27 cellular contexts compared by ENCODE assay signal in the genomic region with DNA sequence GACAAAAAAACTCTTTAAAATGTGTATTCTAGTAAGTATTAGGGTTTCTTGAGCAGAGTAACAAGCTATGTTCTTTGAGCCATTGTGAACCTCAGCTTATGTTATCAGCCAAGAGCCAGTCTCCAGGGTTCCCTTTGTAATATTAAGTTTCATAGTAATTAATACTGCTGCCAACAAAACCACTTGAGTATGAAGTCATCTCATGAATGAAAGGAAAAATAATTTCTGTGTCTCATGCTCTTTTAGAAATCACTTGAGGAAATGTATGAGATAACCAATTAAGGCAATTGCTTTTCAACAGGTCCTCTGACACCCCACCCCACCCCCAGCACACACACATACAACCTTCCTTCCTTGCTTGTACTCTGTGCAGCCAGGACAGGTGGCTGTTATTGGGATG. TPM values are rescaled to one million over a fixed set of nuclear protein-coding genes. Genes with fewer than 3 reads are reported as not detected.
DNase-seq lines count a peak whose midpoint lies in the region; ATAC-seq and TF ChIP-seq lines count a peak whose summit lies in the region.
"Had no signal": no experiment of that assay in that cellular context is flagged by ENCODE, and none has a peak within 500 bp of the region (broad histone marks: within the 10 kb centered on the region; RNA-seq: fewer than 3 reads in every experiment).

No MANE protein-coding gene starts in this region.

- no peaks in the 10 kb centered on the region for H3K27me3 ChIP-seq in left ventricle myocardium inferior (ENCODE audit: low read depth)
- no peaks in the 10 kb centered on the region for H3K27me3 ChIP-seq in aorta (ENCODE audit: control insufficient read depth in 1 of 2, insufficient read depth in 2 of 2, low read length in 1 of 2)
- H3K27me3 ChIP-seq: SJSA1, thyroid gland had no signal

- H3K36me3 ChIP-seq in left ventricle myocardium inferior, result no peaks in the 10 kb centered on the region
- no peaks in the 10 kb centered on the region for H3K36me3 ChIP-seq in aorta (ENCODE audit: control insufficient read depth in 1 of 2, insufficient read depth in 2 of 2, low read length in 1 of 2)
- H3K36me3 ChIP-seq: SJSA1, thyroid gland, WERI-Rb-1 had no signal

- intact Hi-C loops in Right ventricle myocardium superior (cut with DNase I), result no loop called here
- intact Hi-C loops in left ventricle myocardium inferior (cut with micrococcal nuclease), result no loop called here
- intact Hi-C loops in aorta (cut with DNase I), result no loop called here

- ATAC-seq in Right ventricle myocardium superior (ENCODE audit: poor library complexity) (peak; percentile 81), aorta (ENCODE audit: low FRiP score) (peak; percentile 79), HG03460 (IDR thresholded peaks at IDR 0.05; ENCODE audit: unreplicated experiment) (no peak)
- ATAC-seq: effector memory CD8-positive, alpha-beta T cell; GM23338; naive thymus-derived CD8-positive, alpha-beta T cell; PC-3; stimulated activated naive B cell treated with anti-CD40 and anti-IgM and Interleukin-4, amounts not matched to agents 10 μg/mL and 1 μg/mL and 100 μg/mL, for 72 hours had no signal

- no peak overlapping the region for H3K27ac ChIP-seq in left ventricle myocardium inferior (replicated peaks)
- no peak overlapping the region for H3K27ac ChIP-seq in aorta (ENCODE audit: low read depth in 1 of 2, low read length in 2 of 2)
- H3K27ac ChIP-seq: SJSA1, thyroid gland, WERI-Rb-1 had no signal

- DNase-seq in Right ventricle myocardium superior, result no peak
- no peak for DNase-seq in left ventricle myocardium inferior
- DNase-seq in NCI-H2171 (lab: John Stamatoyannopoulos, UW), result peak; percentile 71
- peak; percentile 44 for DNase-seq in choroid plexus epithelial cell (ENCODE audit: low read depth)
- no peak for DNase-seq in aorta
- no peak for DNase-seq in RPMI8226
- no peak for DNase-seq in NCI-H526 (lab: John Stamatoyannopoulos, UW)
- DNase-seq: activated CD4-positive, alpha-beta T cell treated with anti-CD3 and anti-CD28 coated beads, Interleukin-2, amount 50 U/mL, for 4 hours; amygdala; CD4-positive, CD25-positive, alpha-beta regulatory T cell; effector memory CD8-positive, alpha-beta T cell; Kasumi-1; kidney; mesendoderm; naive thymus-derived CD8-positive, alpha-beta T cell; NCI-H1092 treated with DMSO at 0.1 percent for 48 hours; NCI-H524 treated with DMSO at 0.1 percent for 48 hours; PC-3; stimulated activated naive B cell treated with anti-CD40 and anti-IgM and Interleukin-4, amounts not matched to agents 10 μg/mL and 1 μg/mL and 100 μg/mL, for 72 hours; T-helper 2 cell; thyroid gland; WERI-Rb-1 had no signal

- H3K9me3 ChIP-seq in left ventricle myocardium inferior (replicated peaks) (no peaks in the 10 kb centered on the region), aorta (ENCODE audit: control insufficient read depth, low read length) (no peaks in the 10 kb centered on the region)
- H3K9me3 ChIP-seq: SJSA1, thyroid gland had no signal

- H3K4me1 ChIP-seq in left ventricle myocardium inferior (no peaks in the 10 kb centered on the region), aorta (ENCODE audit: control insufficient read depth in 1 of 2, insufficient read depth in 2 of 2, low read length in 2 of 2) (peaks cover 0 to 3% of the 10 kb centered on the region in 2 donors)
- H3K4me1 ChIP-seq: SJSA1 had no signal

- no peak for TF ChIP-seq CTCF in left ventricle myocardium inferior (IDR thresholded peaks at IDR 0.05; ENCODE audit: borderline replicate concordance)
- no peak for TF ChIP-seq CTCF in choroid plexus epithelial cell (conservative IDR thresholded peaks at IDR 0.05; ENCODE audit: low read depth, low read length)

- H3K4me3 ChIP-seq in left ventricle myocardium inferior (no peak overlapping the region), choroid plexus epithelial cell (ENCODE audit: low read depth, low read length) (no peak overlapping the region), aorta (ENCODE audit: low read length in 2 of 2) (no peak overlapping the region)
- H3K4me3 ChIP-seq: GM23338, SJSA1, thyroid gland had no signal

RNA-seq across cellular contexts. Expression of a gene that starts 59.9 kb away (rescaled TPM):
- total RNA-seq in Right ventricle myocardium superior (not detected), left ventricle myocardium inferior (not detected), aorta (under 1 TPM in 1 of 2 donors, not detected in 1; 0.45 TPM)
- under 1 TPM in 1 of 2 donors, not detected in 1; 0.43 TPM for polyA plus RNA-seq in aorta
- total RNA-seq: CD4-positive, CD25-positive, alpha-beta regulatory T cell; fibroblast of villous mesenchyme; GM23338; HT-29; naive thymus-derived CD8-positive, alpha-beta T cell; PC-3; SJSA1 had no signal
- polyA plus RNA-seq: CD4-positive, CD25-positive, alpha-beta regulatory T cell; GM23338 had no signal

Comparison
In these comparisons a context has a peak if more than half of its experiments do, and no peak if none do; other contexts are left out.
1. DNase-seq: peak in NCI-H2171 (single experiment) and choroid plexus epithelial cell (single experiment); none in Right ventricle myocardium superior (single experiment), left ventricle myocardium inferior (single experiment), aorta (0 of 2), RPMI8226 (single experiment) and NCI-H526 (0 of 2).